18 cellular contexts compared by ENCODE assay signal in genomic region chr4:178738026-178738425, GRCh38.
DNase-seq lines count a peak whose midpoint lies in the region; ATAC-seq and TF ChIP-seq lines count a peak whose summit lies in the region.
"Had no signal": no experiment of that assay in that cellular context is flagged by ENCODE, and none has a peak within 500 bp of the region (broad histone marks: within the 10 kb centered on the region; RNA-seq: fewer than 3 reads in every experiment).

No MANE protein-coding gene starts in this region.

- peak overlapping the region; percentile 44 for H3K27ac ChIP-seq in PC-3 (ENCODE audit: low read length)
- H3K27ac ChIP-seq in stomach, result no peak overlapping the region
- H3K27ac ChIP-seq: BLaER1, C4-2B had no signal

- TF ChIP-seq EP300 in stomach (IDR thresholded peaks at IDR 0.05), result no peak

- WGBS in stomach, 5 donors, result 86 to 88% (median 87%) methylated on average over 4 of the region's 4 CpGs
- WGBS in lower leg skin, 2 donors, result 87% methylated on average over 4 of the region's 4 CpGs

- BruUV-seq in PC-3 (replicated peaks; lab: Mats Ljungman, UMichigan), result no TSS peak

- TF ChIP-seq CTCF in PC-3 (conservative IDR thresholded peaks at IDR 0.05; ENCODE audit: low read depth, low read length) (no peak), epithelial cell of esophagus (IDR thresholded peaks at IDR 0.05; ENCODE audit: insufficient read depth, low read depth, low read length, missing control alignments) (no peak), stomach (IDR thresholded peaks at IDR 0.05) (no peak), lower leg skin (IDR thresholded peaks at IDR 0.05) (no peak)

- H3F3A ChIP-seq in PC-3 (ENCODE audit: low read length, unreplicated experiment), result no peaks in the 10 kb centered on the region

- H3K36me3 ChIP-seq in PC-3 (ENCODE audit: low read depth, low read length), result no peaks in the 10 kb centered on the region
- H3K36me3 ChIP-seq in stomach, result no peaks in the 10 kb centered on the region
- H3K36me3 ChIP-seq: BLaER1 had no signal

- POLR2A ChIA-PET in PC-3 (lab: Charles Lee; ENCODE audit: unreplicated experiment), result no interaction called here

- TF ChIP-seq POLR2A in stomach (IDR thresholded peaks at IDR 0.05) (no peak), lower leg skin (IDR thresholded peaks at IDR 0.05) (no peak)

- H3K4me1 ChIP-seq in PC-3 (ENCODE audit: insufficient read depth, low read length), result peaks cover 5% of the 10 kb centered on the region; the same call in 1 of the 2 replicates
- H3K4me1 ChIP-seq in stomach, result no peaks in the 10 kb centered on the region
- H3K4me1 ChIP-seq: BLaER1 had no signal

- no peaks in the 10 kb centered on the region for H3K79me2 ChIP-seq in PC-3 (ENCODE audit: low read length)

- H3K9me3 ChIP-seq in PC-3 (ENCODE audit: low read length), result no peaks in the 10 kb centered on the region
- peaks cover 0 to 7% (median 2%) of the 10 kb centered on the region in 4 donors for H3K9me3 ChIP-seq in stomach
- H3K9me3 ChIP-seq: BLaER1 had no signal

- CTCF ChIA-PET in PC-3 (lab: Charles Lee), result no interaction called here

- peak; percentile 38 for DNase-seq in ELR (ENCODE audit: low read depth)
- DNase-seq in PC-3, result peak; percentile 71
- peak; percentile 0 for DNase-seq in epithelial cell of esophagus (ENCODE audit: low read depth)
- DNase-seq in NCI-H1048 (lab: John Stamatoyannopoulos, UW), result no peak
- DNase-seq in stomach, result no peak
- DNase-seq in lower leg skin (ENCODE audit: low spot score in 2 of 2), result no peak
- DNase-seq: CD4-positive, CD25-positive, alpha-beta regulatory T cell; CD8-positive, alpha-beta T cell; DMS 273 treated with DMSO at 0.1 percent for 48 hours; DMS79; EL; GF-D8; H9; HFFc6 had no signal

- H4K20me1 ChIP-seq in PC-3 (ENCODE audit: low read length), result no peaks in the 10 kb centered on the region
- H4K20me1 ChIP-seq: BLaER1 had no signal

- no peaks in the 10 kb centered on the region for H3K27me3 ChIP-seq in PC-3 (ENCODE audit: low read length)
- H3K27me3 ChIP-seq in stomach, result no peaks in the 10 kb centered on the region
- H3K27me3 ChIP-seq: BLaER1 had no signal

- H3K4me3 ChIP-seq in PC-3 (ENCODE audit: low read length) (no peak overlapping the region), epithelial cell of esophagus (ENCODE audit: low read length) (no peak overlapping the region), stomach (no peak overlapping the region), lower leg skin (ENCODE audit: low read depth, poor library complexity, severe bottlenecking) (no peak overlapping the region)
- H3K4me3 ChIP-seq: BLaER1, GM23338 had no signal

- no peak overlapping the region for H2AFZ ChIP-seq in PC-3 (ENCODE audit: low read length)
- H2AFZ ChIP-seq: GM23338 had no signal

- no peaks in the 10 kb centered on the region for H3K9me2 ChIP-seq in PC-3 (replicated peaks; ENCODE audit: low read length)

- H3K4me2 ChIP-seq in PC-3 (ENCODE audit: low read length), result no peak overlapping the region
- H3K4me2 ChIP-seq: BLaER1, GM23338 had no signal

- no peak for ATAC-seq in PC-3
- ATAC-seq: CD8-positive, alpha-beta T cell; GM23338; HCT116 had no signal

- no peak overlapping the region for H3K9ac ChIP-seq in PC-3 (ENCODE audit: low read length)
- H3K9ac ChIP-seq: BLaER1 had no signal

- intact Hi-C loops in PC-3 (cut with micrococcal nuclease) (no loop called here), stomach (cut with DNase I; ENCODE audit: low total_unique reads) (no loop called here), lower leg skin (cut with DNase I; ENCODE audit: low total_unique reads) (no loop called here)

Comparison
In these comparisons a context has a peak if more than half of its experiments do, and no peak if none do; other contexts are left out.
1. DNase-seq: peak in ELR (single experiment), PC-3 (single experiment) and epithelial cell of esophagus (single experiment); none in NCI-H1048 (single experiment), stomach (single experiment) and lower leg skin (0 of 2).